Comparison of ENCODE assay signal across 14 cellular contexts in the genomic region with DNA sequence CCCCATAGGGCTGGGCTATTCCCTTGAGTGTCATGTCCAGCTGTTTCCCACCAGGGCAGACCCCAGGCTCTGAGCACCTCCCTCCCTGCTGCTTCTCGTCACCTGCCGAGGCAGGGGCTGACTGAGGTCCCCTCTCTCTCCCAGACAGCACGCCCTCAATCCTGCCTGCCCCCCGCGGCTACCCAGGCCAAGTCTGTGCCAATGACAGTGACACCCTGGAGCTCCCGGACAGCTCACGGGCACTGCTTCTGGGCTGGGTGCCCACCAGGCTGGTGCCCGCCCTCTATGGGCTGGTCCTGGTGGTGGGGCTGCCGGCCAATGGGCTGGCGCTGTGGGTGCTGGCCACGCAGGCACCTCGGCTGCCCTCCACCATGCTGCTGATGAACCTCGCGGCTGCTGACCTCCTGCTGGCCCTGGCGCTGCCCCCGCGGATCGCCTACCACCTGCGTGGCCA. TPM values are rescaled to one million over a fixed set of nuclear protein-coding genes. Genes with fewer than 3 reads are reported as not detected.
DNase-seq lines count a peak whose midpoint lies in the region; ATAC-seq, FAIRE-seq and TF ChIP-seq lines count a peak whose summit lies in the region.
"Had no signal": no experiment of that assay in that cellular context is flagged by ENCODE, and none has a peak within 500 bp of the region (broad histone marks: within the 10 kb centered on the region; RNA-seq: fewer than 3 reads in every experiment).

No MANE protein-coding gene starts in this region.

- no peak overlapping the region for H3K4me3 ChIP-seq in A549
- no peak overlapping the region for H3K4me3 ChIP-seq in KMS-11 (IDR thresholded peaks at IDR 0.05; ENCODE audit: insufficient read depth, low read depth, low read length)
- peak overlapping the region; percentile 2 to 59 (median 45) for H3K4me3 ChIP-seq in breast epithelium

- WGBS in A549 (ENCODE audit: missing lambda C conversion rate) = 75% methylated on average over 6 of the region's 19 CpGs

- H3K4me2 ChIP-seq in A549 (no peak overlapping the region), KMS-11 (peak overlapping the region; percentile 34; the same call in 1 of the 2 replicates)

- H3K27me3 Mint-ChIP-seq in memory B cell = peaks cover 2% of the 10 kb centered on the region

- H3K4me3 Mint-ChIP-seq in memory B cell = peak overlapping the region; percentile 16

- TF ChIP-seq POLR2A in A549 (IDR thresholded peaks at IDR 0.05; ENCODE audit: low read length) (no peak), breast epithelium (IDR thresholded peaks at IDR 0.05) (no peak), GM12892 (IDR thresholded peaks at IDR 0.05; ENCODE audit: low read depth, low read length) (no peak)

- H3K9me3 Mint-ChIP-seq in memory B cell = no peaks in the 10 kb centered on the region
- H3K9me3 Mint-ChIP-seq: activated CD4-positive, alpha-beta T cell treated with anti-CD3 and anti-CD28 coated beads, Interleukin-2, amount 10 ng/mL, durations not matched to agents 7 days and 5 days; activated naive CD4-positive, alpha-beta T cell treated with anti-CD3 and anti-CD28 coated beads, Interleukin-2, amount 50 U/mL, for 72 hours had no signal

- no peaks in the 10 kb centered on the region for H3K27me3 ChIP-seq in KMS-11 (ENCODE audit: insufficient read depth, low read depth)
- no peaks in the 10 kb centered on the region for H3K27me3 ChIP-seq in breast epithelium

- no peaks in the 10 kb centered on the region for H3K9me3 ChIP-seq in A549
- no peaks in the 10 kb centered on the region for H3K9me3 ChIP-seq in breast epithelium

- H3K9ac ChIP-seq in KMS-11 = peak overlapping the region; percentile 52; the same call in 1 of the 2 replicates

- H3K4me1 ChIP-seq in A549 (no peaks in the 10 kb centered on the region), KMS-11 (ENCODE audit: low read depth, poor library complexity, severe bottlenecking) (peaks cover 76% of the 10 kb centered on the region), breast epithelium (peaks cover 0 to 5% of the 10 kb centered on the region in 2 donors)

- no peak overlapping the region for H3K27ac ChIP-seq in A549
- peak overlapping the region; percentile 60 for H3K27ac ChIP-seq in KMS-11
- peak overlapping the region; percentile 52 to 69 for H3K27ac ChIP-seq in breast epithelium

- H3K36me3 ChIP-seq in KMS-11 (ENCODE audit: insufficient read depth) (no peaks in the 10 kb centered on the region), breast epithelium (no peaks in the 10 kb centered on the region)

- TF ChIP-seq EP300 in A549 (IDR thresholded peaks at IDR 0.05) = no peak

- FAIRE-seq in A549 (lab: Jason Lieb, UNC) (no peak), GM12892 (lab: Jason Lieb, UNC) (no peak)

- no peak for TF ChIP-seq CTCF in A549 (IDR thresholded peaks at IDR 0.05)
- TF ChIP-seq CTCF in KMS-11 (conservative IDR thresholded peaks at IDR 0.05; ENCODE audit: low read depth, low read length) = no peak
- no peak for TF ChIP-seq CTCF in breast epithelium (IDR thresholded peaks at IDR 0.05)

- peak; percentile 25 to 32; a peak in 1 of 6 replicates for ATAC-seq in A549
- no peak for ATAC-seq in memory B cell (ENCODE audit: low read depth)
- no peak for ATAC-seq in GM19397 (IDR thresholded peaks at IDR 0.05; ENCODE audit: unreplicated experiment)

- no peaks in the 10 kb centered on the region for H4K20me1 ChIP-seq in KMS-11 (ENCODE audit: insufficient read depth)

- intact Hi-C loops in breast epithelium (cut with DNase I; ENCODE audit: low total_unique reads) = no loop called here

- no peak overlapping the region for H2AFZ ChIP-seq in KMS-11 (ENCODE audit: low read depth)

- H3K79me2 ChIP-seq in KMS-11 (ENCODE audit: insufficient read depth, low read depth) = 0 out of 2 replicates have a peak, but pooled peaks cover 12% of the 10 kb centered on the region

- peaks cover 24% of the 10 kb centered on the region for H3K4me1 Mint-ChIP-seq in memory B cell

- no peak overlapping the region for H3K27ac Mint-ChIP-seq in memory B cell
- H3K27ac Mint-ChIP-seq: activated naive CD4-positive, alpha-beta T cell treated with anti-CD3 and anti-CD28 coated beads, Interleukin-2, amount 50 U/mL, for 72 hours; naive thymus-derived CD8-positive, alpha-beta T cell had no signal

- TF ChIP-seq RAD21 in A549 (conservative IDR thresholded peaks at IDR 0.05 in 1 of 2, IDR thresholded peaks at IDR 0.05 in 1 of 2) = no peak

- CTCF ChIA-PET in A549 (lab: Yijun Ruan, JAX) = no interaction called here

- H3K36me3 Mint-ChIP-seq in memory B cell = no peaks in the 10 kb centered on the region
- H3K36me3 Mint-ChIP-seq: activated naive CD4-positive, alpha-beta T cell treated with anti-CD3 and anti-CD28 coated beads, Interleukin-2, amount 50 U/mL, for 72 hours; naive thymus-derived CD8-positive, alpha-beta T cell had no signal

- POLR2A ChIA-PET in A549 (lab: Yijun Ruan, JAX) = no interaction called here

- no peak for DNase-seq in A549 (ENCODE audit: low read depth in 1 of 2, low spot score in 1 of 2)
- DNase-seq in breast epithelium (ENCODE audit: low spot score in 2 of 2) = no peak
- DNase-seq in memory B cell (ENCODE audit: low spot score in 2 of 2) = no peak
- DNase-seq in stimulated activated CD8-positive, alpha-beta memory T cell treated with anti-CD3 and anti-CD28 coated beads, Interleukin-4, amount 100 ng/mL, for 48 hours = no peak
- no peak for DNase-seq in kidney tubule cell (ENCODE audit: low spot score)
- DNase-seq in GM12892 (ENCODE audit: insufficient read length) = no peak
- DNase-seq: activated CD4-positive, alpha-beta T cell treated with anti-CD3 and anti-CD28 coated beads, Interleukin-2, amount 10 ng/mL, durations not matched to agents 7 days and 5 days; effector CD4-positive, alpha-beta T cell; naive thymus-derived CD8-positive, alpha-beta T cell; NCI-H2081 had no signal

TF ChIP-seq in A549, 52 proteins besides CTCF, POLR2A, EP300 and RAD21:
- TF ChIP-seq POLR2AphosphoS2 (conservative IDR thresholded peaks at IDR 0.05; ENCODE audit: low read length) (no peak), CHD4 (IDR thresholded peaks at IDR 0.05; ENCODE audit: borderline replicate concordance) (no peak), HOXB5 (CRISPR knock-in tag; IDR thresholded peaks at IDR 0.05) (no peak), FOXS1 (CRISPR knock-in tag; IDR thresholded peaks at IDR 0.05) (no peak), MYC (IDR thresholded peaks at IDR 0.05; ENCODE audit: borderline replicate concordance, low read length) (no peak), CHD2 (IDR thresholded peaks at IDR 0.05; ENCODE audit: low read length, partially characterized antibody) (no peak), RFX5 (IDR thresholded peaks at IDR 0.05) (no peak), CEBPB (IDR thresholded peaks at IDR 0.05) (no peak)
- TF ChIP-seq, protein P1, sequence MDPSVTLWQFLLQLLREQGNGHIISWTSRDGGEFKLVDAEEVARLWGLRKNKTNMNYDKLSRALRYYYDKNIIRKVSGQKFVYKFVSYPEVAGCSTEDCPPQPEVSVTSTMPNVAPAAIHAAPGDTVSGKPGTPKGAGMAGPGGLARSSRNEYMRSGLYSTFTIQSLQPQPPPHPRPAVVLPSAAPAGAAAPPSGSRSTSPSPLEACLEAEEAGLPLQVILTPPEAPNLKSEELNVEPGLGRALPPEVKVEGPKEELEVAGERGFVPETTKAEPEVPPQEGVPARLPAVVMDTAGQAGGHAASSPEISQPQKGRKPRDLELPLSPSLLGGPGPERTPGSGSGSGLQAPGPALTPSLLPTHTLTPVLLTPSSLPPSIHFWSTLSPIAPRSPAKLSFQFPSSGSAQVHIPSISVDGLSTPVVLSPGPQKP (IDR thresholded peaks at IDR 0.05; ENCODE audit: low read depth, low read length) = no peak

RNA-seq across cellular contexts. Expression of a gene that starts 0.7 kb away (rescaled TPM):
- polyA plus RNA-seq in A549 (2011; rRNA removed) = not detected in 2 replicates
- not detected in 2 replicates for polyA plus RNA-seq in A549 (2012; cell fraction: cytosol; rRNA removed)
- not detected in 2 replicates for polyA plus RNA-seq in A549 (2012; cell fraction: nucleus; rRNA removed)
- polyA plus RNA-seq in A549 (2017; fragmentation: RNase III; extraction: RNeasy Plus Mini Kit Qiagen cat#74134 plus additional on column Dnase treatment) = not detected in 3 replicates
- polyA minus RNA-seq in A549 (2011; rRNA and poly(A)+ RNA removed) = not detected in 2 replicates
- 10 to 100 TPM in 1 of 3 donors, 1 to 10 TPM in 1, under 1 TPM in 1; 0.32 to 27.5 (median 4.2) TPM for total RNA-seq in breast epithelium
- 0.40 TPM for polyA plus RNA-seq in GM12892 (2012; ENCODE audit: missing spikeins)
- total RNA-seq: activated naive CD4-positive, alpha-beta T cell treated with anti-CD3 and anti-CD28 coated beads, Interleukin-2, amount 50 U/mL, for 72 hours; naive thymus-derived CD8-positive, alpha-beta T cell had no signal
- polyA plus RNA-seq: BJ had no signal

Comparison
In these comparisons a context has a peak if more than half of its experiments do, and no peak if none do; other contexts are left out.
1. ATAC-seq: peak in A549 (2 of 2); none in memory B cell (single experiment) and GM19397 (single experiment).
2. H3K27ac ChIP-seq: peak in KMS-11 (single experiment) and breast epithelium (2 of 2); none in A549 (0 of 2).
3. H3K4me3 ChIP-seq: peak in breast epithelium (3 of 3); none in A549 (single experiment) and KMS-11 (single experiment).